In the genomic region with DNA sequence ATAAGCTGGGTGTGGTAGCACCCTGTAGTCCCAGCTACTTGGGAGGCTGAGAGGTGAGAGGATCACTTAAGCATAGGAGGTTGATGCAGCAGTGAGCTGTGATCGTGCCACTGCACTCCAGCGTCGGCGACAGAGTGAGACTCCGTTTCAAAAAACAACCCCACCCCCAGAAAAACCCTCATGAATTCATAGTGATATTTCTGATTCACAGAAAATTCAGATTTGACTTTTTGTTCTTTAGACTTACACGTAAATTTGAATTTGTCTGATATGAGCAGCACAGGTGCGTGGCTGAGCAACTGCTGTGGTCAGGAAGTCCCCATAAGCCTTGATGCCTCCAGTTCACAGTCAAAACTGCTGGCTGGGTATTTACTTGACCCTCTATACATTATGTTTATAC, we compare ENCODE assay signal across 1 cellular context.
A peak's percentile ranks its signal among the peaks of the same experiment; 100 is the strongest.
TF ChIP-seq lines count a peak whose summit lies in the region.

No MANE protein-coding gene starts in this region.

TF ChIP-seq in GM12878, 131 proteins besides CTCF, POLR2A, EP300 and RAD21 (continued from another document and continues in another):
- TF ChIP-seq, protein P1, sequence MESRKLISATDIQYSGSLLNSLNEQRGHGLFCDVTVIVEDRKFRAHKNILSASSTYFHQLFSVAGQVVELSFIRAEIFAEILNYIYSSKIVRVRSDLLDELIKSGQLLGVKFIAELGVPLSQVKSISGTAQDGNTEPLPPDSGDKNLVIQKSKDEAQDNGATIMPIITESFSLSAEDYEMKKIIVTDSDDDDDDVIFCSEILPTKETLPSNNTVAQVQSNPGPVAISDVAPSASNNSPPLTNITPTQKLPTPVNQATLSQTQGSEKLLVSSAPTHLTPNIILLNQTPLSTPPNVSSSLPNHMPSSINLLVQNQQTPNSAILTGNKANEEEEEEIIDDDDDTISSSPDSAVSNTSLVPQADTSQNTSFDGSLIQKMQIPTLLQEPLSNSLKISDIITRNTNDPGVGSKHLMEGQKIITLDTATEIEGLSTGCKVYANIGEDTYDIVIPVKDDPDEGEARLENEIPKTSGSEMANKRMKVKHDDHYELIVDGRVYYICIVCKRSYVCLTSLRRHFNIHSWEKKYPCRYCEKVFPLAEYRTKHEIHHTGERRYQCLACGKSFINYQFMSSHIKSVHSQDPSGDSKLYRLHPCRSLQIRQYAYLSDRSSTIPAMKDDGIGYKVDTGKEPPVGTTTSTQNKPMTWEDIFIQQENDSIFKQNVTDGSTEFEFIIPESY (IDR thresholded peaks at IDR 0.05) = no peak
- TF ChIP-seq LARP7 (IDR thresholded peaks at IDR 0.05) (no peak), POU2F2 (IDR thresholded peaks at IDR 0.05; ENCODE audit: borderline replicate concordance, low read depth, low read length) (peak; percentile 67; the same call in 1 of the 3 replicates), EZH2 (IDR thresholded peaks at IDR 0.05; ENCODE audit: borderline replicate concordance, control insufficient read depth, low read depth, low read length) (no peak), RELB (IDR thresholded peaks at IDR 0.05; ENCODE audit: low read depth) (peak; percentile 79), JUNB (IDR thresholded peaks at IDR 0.05) (peak; percentile 81), HDGF (IDR thresholded peaks at IDR 0.05) (no peak), BCLAF1 (IDR thresholded peaks at IDR 0.05) (no peak), ASH2L (IDR thresholded peaks at IDR 0.05; ENCODE audit: borderline replicate concordance, low read depth) (no peak), BCL3 (IDR thresholded peaks at IDR 0.05; ENCODE audit: borderline replicate concordance, insufficient read depth, low read depth, low read length, poor library complexity, severe bottlenecking) (peak; percentile 54), ESRRA (IDR thresholded peaks at IDR 0.05; ENCODE audit: low read length) (no peak), CEBPB (IDR thresholded peaks at IDR 0.05; ENCODE audit: borderline replicate concordance in 1 of 2, low read depth in 2 of 2, low read length in 2 of 2) (no peak), ZNF592 (IDR thresholded peaks at IDR 0.05) (no peak), NKRF (conservative IDR thresholded peaks at IDR 0.05) (no peak), DPF2 (IDR thresholded peaks at IDR 0.05) (0 out of 2 replicates have a peak, but pooled peaks have one; percentile 34), HDAC2 (IDR thresholded peaks at IDR 0.05) (no peak), ETV6 (conservative IDR thresholded peaks at IDR 0.05 in 1 of 2, IDR thresholded peaks at IDR 0.05 in 1 of 2; ENCODE audit: borderline replicate concordance in 1 of 2, low read depth in 1 of 2) (no peak), ZNF207 (IDR thresholded peaks at IDR 0.05; ENCODE audit: borderline replicate concordance) (no peak), BRCA1 (IDR thresholded peaks at IDR 0.05; ENCODE audit: low read depth, low read length) (no peak), BHLHE40 (IDR thresholded peaks at IDR 0.05; ENCODE audit: borderline replicate concordance in 1 of 2, low read depth in 2 of 2, low read length in 1 of 2) (no peak; a peak in 1 of 4 replicates), RUNX3 (IDR thresholded peaks at IDR 0.05; ENCODE audit: low read length) (peak; percentile 94), CREM (IDR thresholded peaks at IDR 0.05; ENCODE audit: low read depth) (peak; percentile 69), SIX5 (IDR thresholded peaks at IDR 0.05; ENCODE audit: low read depth, low read length, severe bottlenecking) (no peak), NFXL1 (IDR thresholded peaks at IDR 0.05; ENCODE audit: borderline replicate concordance) (no peak), NR2C2 (IDR thresholded peaks at IDR 0.05; ENCODE audit: borderline replicate concordance, control insufficient read depth, insufficient read length, low read depth) (no peak), TCF3 (IDR thresholded peaks at IDR 0.05; ENCODE audit: borderline replicate concordance, insufficient read depth, low read depth, low read length) (peak; percentile 80; the same call in 1 of the 2 replicates), TAF1 (IDR thresholded peaks at IDR 0.05; ENCODE audit: borderline replicate concordance, low read depth, low read length) (no peak), NBN (IDR thresholded peaks at IDR 0.05) (no peak), KDM1A (IDR thresholded peaks at IDR 0.05; ENCODE audit: borderline replicate concordance) (no peak), IRF4 (IDR thresholded peaks at IDR 0.05; ENCODE audit: low read depth, low read length) (0 out of 2 replicates have a peak, but pooled peaks have one; percentile 26), ZBED1 (IDR thresholded peaks at IDR 0.05; ENCODE audit: borderline replicate concordance) (peak; percentile 90; the same call in 1 of the 2 replicates), SUZ12 (IDR thresholded peaks at IDR 0.05; ENCODE audit: unreplicated experiment) (no peak), PAX5 (IDR thresholded peaks at IDR 0.05; ENCODE audit: borderline replicate concordance, low read depth, low read length) (peak; percentile 51; the same call in 1 of the 2 replicates), MTA3 (IDR thresholded peaks at IDR 0.05; ENCODE audit: borderline replicate concordance, low read length) (no peak), SKIL (IDR thresholded peaks at IDR 0.05; ENCODE audit: low read depth, poor library complexity, severe bottlenecking) (peak; percentile 45), BMI1 (IDR thresholded peaks at IDR 0.05; ENCODE audit: borderline replicate concordance) (no peak), SPI1 (IDR thresholded peaks at IDR 0.05; ENCODE audit: borderline replicate concordance, insufficient read depth, low read depth, low read length) (no peak)
- TF ChIP-seq, protein P2, sequence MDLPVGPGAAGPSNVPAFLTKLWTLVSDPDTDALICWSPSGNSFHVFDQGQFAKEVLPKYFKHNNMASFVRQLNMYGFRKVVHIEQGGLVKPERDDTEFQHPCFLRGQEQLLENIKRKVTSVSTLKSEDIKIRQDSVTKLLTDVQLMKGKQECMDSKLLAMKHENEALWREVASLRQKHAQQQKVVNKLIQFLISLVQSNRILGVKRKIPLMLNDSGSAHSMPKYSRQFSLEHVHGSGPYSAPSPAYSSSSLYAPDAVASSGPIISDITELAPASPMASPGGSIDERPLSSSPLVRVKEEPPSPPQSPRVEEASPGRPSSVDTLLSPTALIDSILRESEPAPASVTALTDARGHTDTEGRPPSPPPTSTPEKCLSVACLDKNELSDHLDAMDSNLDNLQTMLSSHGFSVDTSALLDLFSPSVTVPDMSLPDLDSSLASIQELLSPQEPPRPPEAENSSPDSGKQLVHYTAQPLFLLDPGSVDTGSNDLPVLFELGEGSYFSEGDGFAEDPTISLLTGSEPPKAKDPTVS (IDR thresholded peaks at IDR 0.05; ENCODE audit: low read depth, low read length) = no peak
